ENCODE assay signal across 8 cellular contexts in genomic region chr3:14175383-14176037, GRCh38. TPM values are rescaled to one million over a fixed set of nuclear protein-coding genes. Genes with fewer than 3 reads are reported as not detected.
A peak's percentile ranks its signal among the peaks of the same experiment; 100 is the strongest.
DNase-seq lines count a peak whose midpoint lies in the region; ATAC-seq, FAIRE-seq and TF ChIP-seq lines count a peak whose summit lies in the region.

No MANE protein-coding gene starts in this region.

- DNase-seq in Daoy (ENCODE audit: low read depth) (peak; percentile 27), keratinocyte (ENCODE audit: low read depth, low spot score) (no peak), NCI-H1694 (lab: John Stamatoyannopoulos, UW) (no peak), NCI-H345 treated with DMSO at 0.1 percent for 48 hours (lab: John Stamatoyannopoulos, UW; ENCODE audit: unreplicated experiment) (no peak), NCI-H1436 treated with DMSO at 0.1 percent for 48 hours (lab: John Stamatoyannopoulos, UW) (no peak)
- peak; percentile 36 for DNase-seq in activated CD4-positive, alpha-beta T cell treated with anti-CD3 and anti-CD28 coated beads, Interleukin-2, amount 50 U/mL, for 1 hour

- H3K36me3 ChIP-seq in keratinocyte (ENCODE audit: control insufficient read depth in 2 of 2, extremely low read depth in 1 of 2, insufficient read depth in 2 of 2, low read length in 2 of 2), result peaks cover 8 to 11% of the 10 kb centered on the region in 2 experiments

- no peaks in the 10 kb centered on the region for H4K20me1 ChIP-seq in keratinocyte (ENCODE audit: control insufficient read depth, extremely low read depth, insufficient read depth, low read length)

- H3K27me3 ChIP-seq in keratinocyte (ENCODE audit: control insufficient read depth, extremely low read depth, insufficient read depth, low read length), result no peaks in the 10 kb centered on the region

- H3K4me2 ChIP-seq in keratinocyte (ENCODE audit: control insufficient read depth, extremely low read depth, insufficient read depth, low read depth, low read length), result peak overlapping the region; percentile 100

- peaks cover 57% of the 10 kb centered on the region for H3K4me1 ChIP-seq in keratinocyte (ENCODE audit: control insufficient read depth, extremely low read depth, insufficient read depth, low read length)

- peaks cover 66% of the 10 kb centered on the region for H3K79me2 ChIP-seq in keratinocyte (ENCODE audit: control insufficient read depth, insufficient read depth, low read length)

- H2AFZ ChIP-seq in keratinocyte (ENCODE audit: control insufficient read depth, low read length), result no peak overlapping the region

- H3K9me3 ChIP-seq in keratinocyte (ENCODE audit: control insufficient read depth, low read depth, low read length), result no peaks in the 10 kb centered on the region

- TF ChIP-seq CTCF in keratinocyte (optimal IDR thresholded peaks at IDR 0.05 in 1 of 3, IDR thresholded peaks at IDR 0.05 in 1 of 3, conservative IDR thresholded peaks at IDR 0.05 in 1 of 3; ENCODE audit: extremely low read depth in 1 of 3, insufficient read depth in 2 of 3, low read length in 3 of 3), result no peak

- peak overlapping the region in 1 of 3 experiments; percentile 50 for H3K4me3 ChIP-seq in keratinocyte (ENCODE audit: control insufficient read depth in 2 of 3, extremely low read depth in 1 of 3, insufficient read depth in 2 of 3, low read depth in 1 of 3, low read length in 3 of 3)

- peak; percentile 23 for ATAC-seq in HG03565 (IDR thresholded peaks at IDR 0.05; ENCODE audit: unreplicated experiment)
- no peak for ATAC-seq in esophagus mucosa

- H3K9ac ChIP-seq in keratinocyte (ENCODE audit: control insufficient read depth, extremely low read depth, insufficient read depth, low read length), result peak overlapping the region; percentile 35

- H3K9me1 ChIP-seq in keratinocyte (ENCODE audit: control insufficient read depth, extremely low read depth, insufficient read depth, low read length), result peaks cover 4% of the 10 kb centered on the region

- peak overlapping the region; percentile 66 for H3K27ac ChIP-seq in keratinocyte (ENCODE audit: control insufficient read depth, insufficient read depth, low read length)

- dilution Hi-C loops in keratinocyte (cut with MboI; ENCODE audit: extremely low pct_ligation_motif_present, low sequenced_read_pairs), result no loop called here

- FAIRE-seq in keratinocyte (lab: Jason Lieb, UNC), result no peak

RNA-seq across cellular contexts. Expression of gene XPC, which starts 2.9 kb away (rescaled TPM):
- total RNA-seq in Daoy (2014; rRNA removed; shearing (Covaris generic)), result 8.2 and 8.8 TPM in 2 replicates
- 19.4 to 24.9 TPM (median 22.0 TPM) in 3 replicates for polyA plus RNA-seq in keratinocyte
- 91.7 TPM for polyA plus RNA-seq in keratinocyte (2011; ENCODE audit: low read depth)
- polyA plus RNA-seq in keratinocyte (2011; cell fraction: cytosol; rRNA removed), result 24.3 and 40.5 TPM in 2 replicates
- 72.5 and 73.3 TPM in 2 replicates for polyA plus RNA-seq in keratinocyte (2011; cell fraction: nucleus; rRNA removed)
- polyA plus RNA-seq in keratinocyte (2012; ENCODE audit: low replicate concordance), result 27.5 and 32.6 TPM in 2 replicates
- 23.4 to 28.6 TPM (median 24.8 TPM) in 3 replicates for polyA minus RNA-seq in keratinocyte
- polyA minus RNA-seq in keratinocyte (2011; cell fraction: cytosol; rRNA and poly(A)+ RNA removed), result 11.9 TPM
- polyA minus RNA-seq in keratinocyte (2011; cell fraction: nucleus; rRNA and poly(A)+ RNA removed), result 32.7 and 46.7 TPM in 2 replicates
- 13.4 TPM for total RNA-seq in esophagus mucosa

RNA-seq across cellular contexts. Expression of gene LSM3, which starts 3.1 kb away (rescaled TPM):
- total RNA-seq in Daoy (2014; rRNA removed; shearing (Covaris generic)), result 22.3 and 22.9 TPM in 2 replicates
- 10.7 to 26.1 TPM (median 13.2 TPM) in 3 replicates for polyA plus RNA-seq in keratinocyte
- polyA plus RNA-seq in keratinocyte (2011; ENCODE audit: low read depth), result 28.0 TPM
- polyA plus RNA-seq in keratinocyte (2011; cell fraction: cytosol; rRNA removed), result 13.9 and 18.7 TPM in 2 replicates
- polyA plus RNA-seq in keratinocyte (2011; cell fraction: nucleus; rRNA removed), result 2.3 and 5.2 TPM in 2 replicates
- 13.6 and 21.0 TPM in 2 replicates for polyA plus RNA-seq in keratinocyte (2012; ENCODE audit: low replicate concordance)
- polyA minus RNA-seq in keratinocyte, result 0.56 to 3.4 TPM (median 0.96 TPM) in 3 replicates
- polyA minus RNA-seq in keratinocyte (2011; cell fraction: cytosol; rRNA and poly(A)+ RNA removed), result 2.7 TPM
- 0.32 and 0.93 TPM in 2 replicates for polyA minus RNA-seq in keratinocyte (2011; cell fraction: nucleus; rRNA and poly(A)+ RNA removed)
- 10.3 TPM for total RNA-seq in esophagus mucosa

RNA-seq across cellular contexts. Expression of gene TMEM43, which starts 50.7 kb away (rescaled TPM):
- 65.9 and 69.8 TPM in 2 replicates for total RNA-seq in Daoy (2014; rRNA removed; shearing (Covaris generic))
- 98.8 to 117 TPM (median 111 TPM) in 3 replicates for polyA plus RNA-seq in keratinocyte
- polyA plus RNA-seq in keratinocyte (2011; ENCODE audit: low read depth), result 31.8 TPM
- 65.1 and 66.9 TPM in 2 replicates for polyA plus RNA-seq in keratinocyte (2011; cell fraction: cytosol; rRNA removed)
- polyA plus RNA-seq in keratinocyte (2011; cell fraction: nucleus; rRNA removed), result 236 TPM in 2 replicates
- polyA plus RNA-seq in keratinocyte (2012; ENCODE audit: low replicate concordance), result 69.7 and 81.4 TPM in 2 replicates
- 114 to 170 TPM (median 147 TPM) in 3 replicates for polyA minus RNA-seq in keratinocyte
- polyA minus RNA-seq in keratinocyte (2011; cell fraction: cytosol; rRNA and poly(A)+ RNA removed), result 81.9 TPM
- polyA minus RNA-seq in keratinocyte (2011; cell fraction: nucleus; rRNA and poly(A)+ RNA removed), result 136 and 182 TPM in 2 replicates
- 55.7 TPM for total RNA-seq in esophagus mucosa

RNA-seq across cellular contexts. Expression of gene CHCHD4, which starts 50.8 kb away (rescaled TPM):
- total RNA-seq in Daoy (2014; rRNA removed; shearing (Covaris generic)), result 32.7 and 44.5 TPM in 2 replicates
- 12.0 to 22.1 TPM (median 19.8 TPM) in 3 replicates for polyA plus RNA-seq in keratinocyte
- 7.4 TPM for polyA plus RNA-seq in keratinocyte (2011; ENCODE audit: low read depth)
- polyA plus RNA-seq in keratinocyte (2011; cell fraction: cytosol; rRNA removed), result 17.1 and 21.0 TPM in 2 replicates
- 7.7 and 7.8 TPM in 2 replicates for polyA plus RNA-seq in keratinocyte (2011; cell fraction: nucleus; rRNA removed)
- 14.2 and 15.8 TPM in 2 replicates for polyA plus RNA-seq in keratinocyte (2012; ENCODE audit: low replicate concordance)
- polyA minus RNA-seq in keratinocyte, result 3.8 to 12.4 TPM (median 7.0 TPM) in 3 replicates
- 4.8 TPM for polyA minus RNA-seq in keratinocyte (2011; cell fraction: cytosol; rRNA and poly(A)+ RNA removed)
- polyA minus RNA-seq in keratinocyte (2011; cell fraction: nucleus; rRNA and poly(A)+ RNA removed), result 2.6 and 3.3 TPM in 2 replicates
- 13.0 TPM for total RNA-seq in esophagus mucosa

Comparison
In these comparisons a context has a peak if more than half of its experiments do, and no peak if none do; other contexts are left out.
1. DNase-seq: peak in Daoy (single experiment) and activated CD4-positive, alpha-beta T cell treated with anti-CD3 and anti-CD28 coated beads, Interleukin-2, amount 50 U/mL, for 1 hour (single experiment); none in keratinocyte (single experiment), NCI-H1694 (single experiment), NCI-H345 treated with DMSO at 0.1 percent for 48 hours (single experiment) and NCI-H1436 treated with DMSO at 0.1 percent for 48 hours (single experiment).